31 cellular contexts compared by ENCODE assay signal in genomic region chr6:108435391-108435790, GRCh38.
"Had no signal": no experiment of that assay in that cellular context is flagged by ENCODE, and none has a peak within 500 bp of the region (broad histone marks: within the 10 kb centered on the region; RNA-seq: fewer than 3 reads in every experiment).

No MANE protein-coding gene starts in this region.

- H3K27me3 Mint-ChIP-seq: activated B cell treated with CpG ODN at 0.5 μM for 24 hours; activated CD8-positive, alpha-beta T cell treated with anti-CD3 and anti-CD28 coated beads for 36 hours; activated naive CD8-positive, alpha-beta T cell; activated T-helper 17 cell treated with anti-CD3 and anti-CD28 coated beads, Interleukin-2, amount 50 U/mL, for 72 hours; T-helper 17 cell had no signal

- H3K27ac Mint-ChIP-seq: activated B cell treated with CpG ODN at 0.5 μM for 24 hours; activated CD8-positive, alpha-beta T cell treated with anti-CD3 and anti-CD28 coated beads for 36 hours; activated naive CD8-positive, alpha-beta T cell; activated T-helper 17 cell treated with anti-CD3 and anti-CD28 coated beads, Interleukin-2, amount 50 U/mL, for 72 hours; endodermal cell; T-helper 17 cell; T-helper 2 cell treated with Interferon-gamma antibody and Interleukin-4, amounts not matched to agents 5 μg/mL and 100 μg/mL, for 36 hours had no signal

- H3K4me1 Mint-ChIP-seq: activated B cell treated with CpG ODN at 0.5 μM for 24 hours; activated T-helper 17 cell treated with anti-CD3 and anti-CD28 coated beads, Interleukin-2, amount 50 U/mL, for 72 hours; endodermal cell had no signal

- H3K9me3 Mint-ChIP-seq: activated B cell treated with CpG ODN at 0.5 μM for 24 hours; activated CD8-positive, alpha-beta T cell treated with anti-CD3 and anti-CD28 coated beads for 36 hours; activated T-cell treated with anti-CD3 and anti-CD28 coated beads, Interleukin-2, amount 50 U/mL, for 4 hours; activated T-helper 17 cell treated with anti-CD3 and anti-CD28 coated beads, Interleukin-2, amount 50 U/mL, for 72 hours; endodermal cell; T-helper 2 cell treated with Interferon-gamma antibody and Interleukin-4, amounts not matched to agents 5 μg/mL and 100 μg/mL, for 36 hours had no signal

- H3K36me3 ChIP-seq: brain microvascular endothelial cell, cardiac muscle cell, colonic mucosa, gastrocnemius medialis, WERI-Rb-1 had no signal

- H3K9me3 ChIP-seq: colonic mucosa, gastrocnemius medialis had no signal

- H3K27ac ChIP-seq: brain microvascular endothelial cell, cardiac muscle cell, colonic mucosa, gastrocnemius medialis, WERI-Rb-1 had no signal

- DNase-seq: activated B cell treated with CpG ODN at 0.5 μM for 24 hours; activated CD4-positive, alpha-beta T cell treated with anti-CD3 and anti-CD28 coated beads for 48 hours; activated CD4-positive, alpha-beta T cell treated with anti-CD3 and anti-CD28 coated beads, Interleukin-2, amount 50 U/mL, for 1 hour; activated CD4-positive, alpha-beta T cell treated with anti-CD3 and anti-CD28 coated beads, Interleukin-2, amount 50 U/mL, for 48 hours; activated CD8-positive, alpha-beta memory T cell treated with anti-CD3 and anti-CD28 coated beads for 24 hours; activated CD8-positive, alpha-beta T cell treated with anti-CD3 and anti-CD28 coated beads for 36 hours; activated effector memory CD4-positive, alpha-beta T cell treated with Interleukin-2 at 50 U/mL for 16 hours; activated gamma-delta T cell treated with Interleukin-2 at 50 U/mL for 16 hours; activated naive CD4-positive, alpha-beta T cell treated with anti-CD3 and anti-CD28 coated beads, Interleukin-2, amount 50 U/mL, for 16 hours; activated naive CD4-positive, alpha-beta T cell treated with Interleukin-2 at 50 U/mL for 16 hours; activated T-cell treated with anti-CD3 and anti-CD28 coated beads, Interleukin-2, amount 50 U/mL, for 4 hours; amniotic stem cell; anterior cingulate cortex; brain microvascular endothelial cell; central memory CD4-positive, alpha-beta T cell; cerebellar nuclear complex; colonic mucosa; effector memory CD4-positive, alpha-beta T cell; endodermal cell; foreskin fibroblast; gastrocnemius medialis; T-helper 1 cell; T-helper 17 cell; T1000; WERI-Rb-1 had no signal

- H3K4me1 ChIP-seq: colonic mucosa, gastrocnemius medialis had no signal

- H3K27me3 ChIP-seq: brain microvascular endothelial cell, cardiac muscle cell, colonic mucosa, gastrocnemius medialis had no signal

- ATAC-seq: activated CD4-positive, CD25-positive, alpha-beta regulatory T cell treated with anti-CD3 and anti-CD28 coated beads, Interleukin-2, amount 50 U/mL, for 24 hours; activated CD8-positive, alpha-beta T cell treated with anti-CD3 and anti-CD28 coated beads for 36 hours; activated T-cell treated with anti-CD3 and anti-CD28 coated beads, Interleukin-2, amount 50 U/mL, for 4 hours; activated T-helper 17 cell treated with anti-CD3 and anti-CD28 coated beads, Interleukin-2, amount 50 U/mL, for 72 hours; gastrocnemius medialis; SK-N-SH treated with all-trans-retinoic acid at 6 μM for 48 hours; T-helper 17 cell had no signal

- H3K4me3 ChIP-seq: cardiac muscle cell, colonic mucosa, gastrocnemius medialis had no signal

- H3K4me3 Mint-ChIP-seq: activated B cell treated with CpG ODN at 0.5 μM for 24 hours; activated CD8-positive, alpha-beta T cell treated with anti-CD3 and anti-CD28 coated beads for 36 hours; activated naive CD8-positive, alpha-beta T cell; activated T-cell treated with anti-CD3 and anti-CD28 coated beads, Interleukin-2, amount 50 U/mL, for 4 hours; activated T-helper 17 cell treated with anti-CD3 and anti-CD28 coated beads, Interleukin-2, amount 50 U/mL, for 72 hours; endodermal cell; T-helper 17 cell; T-helper 2 cell treated with Interferon-gamma antibody and Interleukin-4, amounts not matched to agents 5 μg/mL and 100 μg/mL, for 36 hours had no signal
